15 cellular contexts compared by ENCODE assay signal in genomic region chr9:137019891-137020683, GRCh38. TPM values are rescaled to one million over a fixed set of nuclear protein-coding genes. Genes with fewer than 3 reads are reported as not detected.
DNase-seq lines count a peak whose midpoint lies in the region; ATAC-seq and TF ChIP-seq lines count a peak whose summit lies in the region.
"Had no signal": no experiment of that assay in that cellular context is flagged by ENCODE, and none has a peak within 500 bp of the region (broad histone marks: within the 10 kb centered on the region; RNA-seq: fewer than 3 reads in every experiment).

No MANE protein-coding gene starts in this region.

- CTCF ChIA-PET in activated CD8-positive, alpha-beta T cell treated with anti-CD3 and anti-CD28 coated beads, Interleukin-2, amount 10 ng/mL, durations not matched to agents 7 days and 5 days (lab: Charles Lee): interaction anchor here (1.3 to 4.1 kb wide), 2 partner anchors 9 to 27 kb away, joined by 3 to 18 read pairs; partner anchors contain the start of gene PAXX
- CTCF ChIA-PET in activated CD8-positive, alpha-beta T cell treated with anti-CD3 and anti-CD28 coated beads for 36 hours (lab: Charles Lee): interaction anchor here (1.1 to 1.2 kb wide), 2 partner anchors 9 to 15 kb away, joined by 3 to 6 read pairs; no protein-coding TSS in a partner anchor

- no peak for TF ChIP-seq POLR2A in heart left ventricle (IDR thresholded peaks at IDR 0.05)

- H3F3A ChIP-seq in neural progenitor cell (ENCODE audit: low read depth): peaks cover 7% of the 10 kb centered on the region

- TF ChIP-seq CTCF in activated CD8-positive, alpha-beta T cell treated with anti-CD3 and anti-CD28 coated beads for 36 hours (IDR thresholded peaks at IDR 0.05): no peak
- no peak for TF ChIP-seq CTCF in dorsolateral prefrontal cortex (IDR thresholded peaks at IDR 0.05 in 54 of 56, conservative IDR thresholded peaks at IDR 0.05 in 2 of 56; ENCODE audit: low read depth in 1 of 56, partially characterized antibody in 56 of 56)
- no peak for TF ChIP-seq CTCF in neural progenitor cell (IDR thresholded peaks at IDR 0.05)
- no peak for TF ChIP-seq CTCF in heart left ventricle (IDR thresholded peaks at IDR 0.05)

- H3K36me3 Mint-ChIP-seq in activated CD8-positive, alpha-beta T cell treated with anti-CD3 and anti-CD28 coated beads, Interleukin-2, amount 10 ng/mL, durations not matched to agents 7 days and 5 days (ENCODE audit: low read depth): peaks cover 11% of the 10 kb centered on the region
- no peaks in the 10 kb centered on the region for H3K36me3 Mint-ChIP-seq in activated CD8-positive, alpha-beta T cell treated with anti-CD3 and anti-CD28 coated beads for 36 hours (ENCODE audit: low read depth)
- H3K36me3 Mint-ChIP-seq in neural progenitor cell: peaks cover 4% of the 10 kb centered on the region
- peaks cover 10% of the 10 kb centered on the region for H3K36me3 Mint-ChIP-seq in effector memory CD8-positive, alpha-beta T cell (ENCODE audit: insufficient read depth)

- no peak overlapping the region for H3K4me3 ChIP-seq in dorsolateral prefrontal cortex
- no peak overlapping the region for H3K4me3 ChIP-seq in neural progenitor cell
- no peak overlapping the region for H3K4me3 ChIP-seq in heart left ventricle
- H3K4me3 ChIP-seq: A549, GM23248 had no signal

- no peak overlapping the region for H3K4me3 Mint-ChIP-seq in activated CD8-positive, alpha-beta T cell treated with anti-CD3 and anti-CD28 coated beads, Interleukin-2, amount 10 ng/mL, durations not matched to agents 7 days and 5 days
- no peak overlapping the region for H3K4me3 Mint-ChIP-seq in activated CD8-positive, alpha-beta T cell treated with anti-CD3 and anti-CD28 coated beads for 36 hours
- H3K4me3 Mint-ChIP-seq in neural progenitor cell: peak overlapping the region; percentile 67
- H3K4me3 Mint-ChIP-seq in effector memory CD8-positive, alpha-beta T cell: no peak overlapping the region
- H3K4me3 Mint-ChIP-seq: CD14-positive monocyte; CD4-positive, alpha-beta memory T cell had no signal

- H3K27me3 ChIP-seq in dorsolateral prefrontal cortex: no peaks in the 10 kb centered on the region
- H3K27me3 ChIP-seq in neural progenitor cell: no peaks in the 10 kb centered on the region
- H3K27me3 ChIP-seq in heart left ventricle: no peaks in the 10 kb centered on the region

- intact Hi-C loops in activated CD8-positive, alpha-beta T cell treated with anti-CD3 and anti-CD28 coated beads for 36 hours (cut with micrococcal nuclease): no loop called here
- intact Hi-C loops in dorsolateral prefrontal cortex (cut with DNase I) (no loop called here), heart left ventricle (cut with DNase I) (loop anchor here in 2 of 10 donors (5.0 to 10.0 kb wide), 2 partner anchors 135 to 193 kb away; partner anchors contain the start of gene TRAF2 (in 1 of the 2))

- no peaks in the 10 kb centered on the region for H3K79me2 ChIP-seq in neural progenitor cell (ENCODE audit: low read depth)

- H3K9me3 ChIP-seq in neural progenitor cell (ENCODE audit: low read depth): no peaks in the 10 kb centered on the region
- H3K9me3 ChIP-seq in heart left ventricle: no peaks in the 10 kb centered on the region
- H3K9me3 ChIP-seq: A549 had no signal

- H3K27me3 Mint-ChIP-seq in activated CD8-positive, alpha-beta T cell treated with anti-CD3 and anti-CD28 coated beads, Interleukin-2, amount 10 ng/mL, durations not matched to agents 7 days and 5 days (ENCODE audit: low read depth): no peaks in the 10 kb centered on the region
- no peaks in the 10 kb centered on the region for H3K27me3 Mint-ChIP-seq in activated CD8-positive, alpha-beta T cell treated with anti-CD3 and anti-CD28 coated beads for 36 hours
- peaks cover 5% of the 10 kb centered on the region for H3K27me3 Mint-ChIP-seq in neural progenitor cell (ENCODE audit: insufficient read depth, low read depth)
- no peaks in the 10 kb centered on the region for H3K27me3 Mint-ChIP-seq in effector memory CD8-positive, alpha-beta T cell
- H3K27me3 Mint-ChIP-seq: CD4-positive, alpha-beta memory T cell had no signal

- H3K9ac ChIP-seq in neural progenitor cell: no peak overlapping the region
- H3K9ac ChIP-seq: GM23248 had no signal

- H3K36me3 ChIP-seq in neural progenitor cell (no peaks in the 10 kb centered on the region), heart left ventricle (peaks cover 0 to 53% (median 32%) of the 10 kb centered on the region in 9 donors)

- peaks cover 23% of the 10 kb centered on the region for H3K4me1 Mint-ChIP-seq in activated CD8-positive, alpha-beta T cell treated with anti-CD3 and anti-CD28 coated beads, Interleukin-2, amount 10 ng/mL, durations not matched to agents 7 days and 5 days (ENCODE audit: low read depth)
- H3K4me1 Mint-ChIP-seq in activated CD8-positive, alpha-beta T cell treated with anti-CD3 and anti-CD28 coated beads for 36 hours (ENCODE audit: low read depth): no peaks in the 10 kb centered on the region
- no peaks in the 10 kb centered on the region for H3K4me1 Mint-ChIP-seq in neural progenitor cell
- H3K4me1 Mint-ChIP-seq in effector memory CD8-positive, alpha-beta T cell (ENCODE audit: low read depth in 2 of 2): peaks cover 3 to 15% of the 10 kb centered on the region in 2 donors

- peaks cover 8% of the 10 kb centered on the region for H4K20me1 ChIP-seq in neural progenitor cell (ENCODE audit: low read depth)

- no peak for DNase-seq in activated CD8-positive, alpha-beta T cell treated with anti-CD3 and anti-CD28 coated beads, Interleukin-2, amount 10 ng/mL, durations not matched to agents 7 days and 5 days
- no peak for DNase-seq in activated CD8-positive, alpha-beta T cell treated with anti-CD3 and anti-CD28 coated beads for 36 hours
- DNase-seq in dorsolateral prefrontal cortex (no peak), neural progenitor cell (ENCODE audit: low spot score) (no peak), heart left ventricle (no peak)
- DNase-seq in effector memory CD8-positive, alpha-beta T cell: no peak
- DNase-seq: AML-193; CD4-positive, alpha-beta memory T cell; DMS79 treated with DMSO at 0.1 percent for 48 hours; GM23248 had no signal

- H3K27ac ChIP-seq in dorsolateral prefrontal cortex: peak overlapping the region in 32 of 59 donors; percentile 6 to 78 (median 50)
- H3K27ac ChIP-seq in neural progenitor cell: no peak overlapping the region
- H3K27ac ChIP-seq in heart left ventricle: no peak overlapping the region
- H3K27ac ChIP-seq: 22Rv1, A549, GM23248 had no signal

- WGBS in heart left ventricle, 4 donors: 94 to 97% (median 96%) methylated on average over 17 to 34 of the region's 34 CpGs

- no peak overlapping the region for H3K4me2 ChIP-seq in neural progenitor cell
- H3K4me2 ChIP-seq: A549 had no signal

- no peaks in the 10 kb centered on the region for H3K9me3 Mint-ChIP-seq in activated CD8-positive, alpha-beta T cell treated with anti-CD3 and anti-CD28 coated beads, Interleukin-2, amount 10 ng/mL, durations not matched to agents 7 days and 5 days (ENCODE audit: insufficient read depth)
- no peaks in the 10 kb centered on the region for H3K9me3 Mint-ChIP-seq in activated CD8-positive, alpha-beta T cell treated with anti-CD3 and anti-CD28 coated beads for 36 hours
- no peaks in the 10 kb centered on the region for H3K9me3 Mint-ChIP-seq in neural progenitor cell
- H3K9me3 Mint-ChIP-seq in effector memory CD8-positive, alpha-beta T cell: no peaks in the 10 kb centered on the region

- POLR2A ChIA-PET in activated CD8-positive, alpha-beta T cell treated with anti-CD3 and anti-CD28 coated beads, Interleukin-2, amount 10 ng/mL, durations not matched to agents 7 days and 5 days (lab: Charles Lee): interaction anchor here (0.7 to 0.9 kb wide), 2 partner anchors 49 to 221 kb away, joined by 3 read pairs; partner anchors contain the start of gene TUBB4B
- POLR2A ChIA-PET in activated CD8-positive, alpha-beta T cell treated with anti-CD3 and anti-CD28 coated beads for 36 hours (lab: Charles Lee): interaction anchor here (0.9 to 1.2 kb wide), 2 partner anchors 186 to 221 kb away, joined by 3 to 4 read pairs; partner anchors contain the start of gene TUBB4B

- H3K4me1 ChIP-seq in neural progenitor cell: peaks cover 11% of the 10 kb centered on the region
- no peaks in the 10 kb centered on the region for H3K4me1 ChIP-seq in heart left ventricle

- no peak overlapping the region for H2AFZ ChIP-seq in neural progenitor cell (replicated peaks)
- H2AFZ ChIP-seq: GM23248 had no signal

- ATAC-seq in activated CD8-positive, alpha-beta T cell treated with anti-CD3 and anti-CD28 coated beads, Interleukin-2, amount 10 ng/mL, durations not matched to agents 7 days and 5 days: no peak
- no peak for ATAC-seq in activated CD8-positive, alpha-beta T cell treated with anti-CD3 and anti-CD28 coated beads for 36 hours
- ATAC-seq in effector memory CD8-positive, alpha-beta T cell (replicated peaks): no peak
- no peak for ATAC-seq in HG03095 (IDR thresholded peaks at IDR 0.05; ENCODE audit: unreplicated experiment)
- ATAC-seq in heart left ventricle: no peak
- ATAC-seq: A549 had no signal

- H3K27ac Mint-ChIP-seq in activated CD8-positive, alpha-beta T cell treated with anti-CD3 and anti-CD28 coated beads, Interleukin-2, amount 10 ng/mL, durations not matched to agents 7 days and 5 days: peak overlapping the region; percentile 34
- H3K27ac Mint-ChIP-seq in activated CD8-positive, alpha-beta T cell treated with anti-CD3 and anti-CD28 coated beads for 36 hours: no peak overlapping the region
- H3K27ac Mint-ChIP-seq in neural progenitor cell: no peak overlapping the region
- H3K27ac Mint-ChIP-seq in effector memory CD8-positive, alpha-beta T cell: peak overlapping the region in 1 of 2 donors; percentile 35
- H3K27ac Mint-ChIP-seq: CD14-positive monocyte had no signal

RNA-seq across cellular contexts. Expression of gene ABCA2, which starts 8.0 kb away (rescaled TPM):
- total RNA-seq in activated CD8-positive, alpha-beta T cell treated with anti-CD3 and anti-CD28 coated beads, Interleukin-2, amount 10 ng/mL, durations not matched to agents 7 days and 5 days: 10 to 100 TPM; 61.5 to 62.0 TPM
- 10 to 100 TPM; 11.8 to 16.2 TPM for total RNA-seq in activated CD8-positive, alpha-beta T cell treated with anti-CD3 and anti-CD28 coated beads for 36 hours
- total RNA-seq in dorsolateral prefrontal cortex: 1,000 to 10,000 TPM in 22 of 120 experiments, 100 to 1,000 TPM in 98; 266 to 2,644 (median 606) TPM
- total RNA-seq in neural progenitor cell (ENCODE audit: low replicate concordance): 2.7 and 19.7 TPM in 2 replicates
- 10 to 100 TPM; 19.1 to 44.3 (median 33.4) TPM for total RNA-seq in heart left ventricle
- 10 to 100 TPM; 13.1 to 30.6 TPM for polyA plus RNA-seq in heart left ventricle

RNA-seq across cellular contexts. Expression of gene FUT7, which starts 11.8 kb away (rescaled TPM):
- 1 to 10 TPM; 2.5 to 2.6 TPM for total RNA-seq in activated CD8-positive, alpha-beta T cell treated with anti-CD3 and anti-CD28 coated beads, Interleukin-2, amount 10 ng/mL, durations not matched to agents 7 days and 5 days
- total RNA-seq in activated CD8-positive, alpha-beta T cell treated with anti-CD3 and anti-CD28 coated beads for 36 hours: under 1 TPM in 1 of 2 experiments, not detected in 1; 0.09 TPM
- total RNA-seq in dorsolateral prefrontal cortex (1 to 10 TPM in 3 of 120 experiments, under 1 TPM in 54, not detected in 63; 0.14 to 1.7 (median 0.33) TPM), neural progenitor cell (ENCODE audit: low replicate concordance) (not detected in 2 replicates), heart left ventricle (under 1 TPM in 2 of 9 donors, not detected in 7; 0.15 to 0.48 TPM)
- polyA plus RNA-seq in heart left ventricle: under 1 TPM in 1 of 2 donors, not detected in 1; 0.17 TPM
- total RNA-seq: GM23248 had no signal
- polyA plus RNA-seq: A549, BJ, GM23248 had no signal

RNA-seq across cellular contexts. Expression of gene CLIC3, which starts 23.7 kb away (rescaled TPM):
- total RNA-seq in activated CD8-positive, alpha-beta T cell treated with anti-CD3 and anti-CD28 coated beads, Interleukin-2, amount 10 ng/mL, durations not matched to agents 7 days and 5 days: 1 to 10 TPM; 3.6 to 4.8 TPM
- total RNA-seq in activated CD8-positive, alpha-beta T cell treated with anti-CD3 and anti-CD28 coated beads for 36 hours: not detected
- total RNA-seq in dorsolateral prefrontal cortex (1 to 10 TPM in 30 of 120 experiments, under 1 TPM in 28, not detected in 62; 0.47 to 3.2 (median 1.0) TPM), neural progenitor cell (ENCODE audit: low replicate concordance) (not detected in 2 replicates), heart left ventricle (10 to 100 TPM in 1 of 9 donors, 1 to 10 TPM in 8; 1.5 to 16.7 (median 5.0) TPM)
- polyA plus RNA-seq in heart left ventricle: 10 to 100 TPM in 1 of 2 donors, 1 to 10 TPM in 1; 3.9 to 11.3 TPM

RNA-seq across cellular contexts. Expression of gene NPDC1, which starts 25.9 kb away (rescaled TPM):
- total RNA-seq in activated CD8-positive, alpha-beta T cell treated with anti-CD3 and anti-CD28 coated beads, Interleukin-2, amount 10 ng/mL, durations not matched to agents 7 days and 5 days: 10 to 100 TPM; 20.1 to 29.9 TPM
- total RNA-seq in activated CD8-positive, alpha-beta T cell treated with anti-CD3 and anti-CD28 coated beads for 36 hours: 10 to 100 TPM; 18.2 to 21.2 TPM
- total RNA-seq in dorsolateral prefrontal cortex (100 to 1,000 TPM; 142 to 297 (median 214) TPM), neural progenitor cell (ENCODE audit: low replicate concordance) (3.8 and 31.3 TPM in 2 replicates), heart left ventricle (100 to 1,000 TPM in 1 of 9 donors, 10 to 100 TPM in 8; 45.1 to 114 (median 55.1) TPM)
- polyA plus RNA-seq in heart left ventricle: 10 to 100 TPM; 38.4 to 71.7 TPM

RNA-seq across cellular contexts. Expression of gene PAXX, which starts 27.9 kb away (rescaled TPM):
- 10 to 100 TPM; 80.6 to 85.2 TPM for total RNA-seq in activated CD8-positive, alpha-beta T cell treated with anti-CD3 and anti-CD28 coated beads, Interleukin-2, amount 10 ng/mL, durations not matched to agents 7 days and 5 days
- total RNA-seq in activated CD8-positive, alpha-beta T cell treated with anti-CD3 and anti-CD28 coated beads for 36 hours: 10 to 100 TPM; 60.5 to 61.8 TPM
- total RNA-seq in dorsolateral prefrontal cortex: 10 to 100 TPM; 30.9 to 76.1 (median 46.1) TPM
- total RNA-seq in neural progenitor cell (ENCODE audit: low replicate concordance): 31.5 and 79.6 TPM in 2 replicates
- total RNA-seq in heart left ventricle: 10 to 100 TPM; 15.0 to 35.3 (median 19.4) TPM
- 10 to 100 TPM; 31.2 to 57.3 TPM for polyA plus RNA-seq in heart left ventricle

Comparison
In these comparisons a context has a peak if more than half of its experiments do, and no peak if none do; other contexts are left out.
1. H3K27ac ChIP-seq: peak in dorsolateral prefrontal cortex (32 of 59); none in neural progenitor cell (single experiment) and heart left ventricle (0 of 12).
2. RNA of gene ABCA2, which starts 8.0 kb away (total RNA-seq): 266 to 2,644 TPM in dorsolateral prefrontal cortex; 61.5 to 62.0 TPM in activated CD8-positive, alpha-beta T cell treated with anti-CD3 and anti-CD28 coated beads, Interleukin-2, amount 10 ng/mL, durations not matched to agents 7 days and 5 days, 19.1 to 44.3 TPM in heart left ventricle, 11.8 to 16.2 TPM in activated CD8-positive, alpha-beta T cell treated with anti-CD3 and anti-CD28 coated beads for 36 hours and 2.7 to 19.7 TPM in neural progenitor cell; every median in the first group is over 4 times any median in the second.